Comparison of ENCODE assay signal across 1 cellular context in the genomic region with DNA sequence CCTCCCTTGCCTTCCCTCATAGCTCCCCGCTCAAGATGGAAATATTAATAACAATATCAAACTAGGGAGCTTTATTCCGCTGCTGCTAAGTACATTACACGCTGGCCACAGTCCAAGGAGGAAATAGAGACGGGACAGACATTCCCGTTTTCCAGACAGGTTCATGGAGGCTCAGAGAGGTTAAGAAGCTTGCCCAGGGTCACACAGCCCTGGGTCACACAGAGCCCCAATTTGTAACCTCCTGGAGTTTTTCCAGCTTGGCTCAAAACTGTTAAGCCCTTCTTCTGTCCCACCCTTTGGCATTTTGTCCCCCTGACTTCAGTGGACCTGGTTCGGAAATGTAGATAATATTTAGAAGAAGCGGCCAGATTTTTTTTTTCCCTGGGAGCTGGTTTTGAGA.
TF ChIP-seq lines count a peak whose summit lies in the region.

No MANE protein-coding gene starts in this region.

TF ChIP-seq in endothelial cell of umbilical vein, 7 proteins besides CTCF, POLR2A, EP300 and RAD21:
- TF ChIP-seq EZH2 (IDR thresholded peaks at IDR 0.05; ENCODE audit: borderline replicate concordance, low read depth, low read length, severe bottlenecking) (no peak), GATA2 (IDR thresholded peaks at IDR 0.05; ENCODE audit: insufficient read depth, insufficient read length, low read depth, low read length) (no peak), POLR2AphosphoS5 (IDR thresholded peaks at IDR 0.05; ENCODE audit: insufficient read depth, low read depth, low read length) (no peak), FOS (IDR thresholded peaks at IDR 0.05; ENCODE audit: borderline replicate concordance, insufficient read depth, low read length) (no peak), MYC (IDR thresholded peaks at IDR 0.05; ENCODE audit: low read depth, low read length) (no peak), JUN (IDR thresholded peaks at IDR 0.05; ENCODE audit: borderline replicate concordance, insufficient read depth, insufficient read length, low read depth) (no peak)
- TF ChIP-seq, protein P1, sequence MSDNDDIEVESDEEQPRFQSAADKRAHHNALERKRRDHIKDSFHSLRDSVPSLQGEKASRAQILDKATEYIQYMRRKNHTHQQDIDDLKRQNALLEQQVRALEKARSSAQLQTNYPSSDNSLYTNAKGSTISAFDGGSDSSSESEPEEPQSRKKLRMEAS (IDR thresholded peaks at IDR 0.05; ENCODE audit: insufficient read depth, insufficient read length), result no peak
